Comparison of ENCODE assay signal across 1 cellular context in the genomic region with DNA sequence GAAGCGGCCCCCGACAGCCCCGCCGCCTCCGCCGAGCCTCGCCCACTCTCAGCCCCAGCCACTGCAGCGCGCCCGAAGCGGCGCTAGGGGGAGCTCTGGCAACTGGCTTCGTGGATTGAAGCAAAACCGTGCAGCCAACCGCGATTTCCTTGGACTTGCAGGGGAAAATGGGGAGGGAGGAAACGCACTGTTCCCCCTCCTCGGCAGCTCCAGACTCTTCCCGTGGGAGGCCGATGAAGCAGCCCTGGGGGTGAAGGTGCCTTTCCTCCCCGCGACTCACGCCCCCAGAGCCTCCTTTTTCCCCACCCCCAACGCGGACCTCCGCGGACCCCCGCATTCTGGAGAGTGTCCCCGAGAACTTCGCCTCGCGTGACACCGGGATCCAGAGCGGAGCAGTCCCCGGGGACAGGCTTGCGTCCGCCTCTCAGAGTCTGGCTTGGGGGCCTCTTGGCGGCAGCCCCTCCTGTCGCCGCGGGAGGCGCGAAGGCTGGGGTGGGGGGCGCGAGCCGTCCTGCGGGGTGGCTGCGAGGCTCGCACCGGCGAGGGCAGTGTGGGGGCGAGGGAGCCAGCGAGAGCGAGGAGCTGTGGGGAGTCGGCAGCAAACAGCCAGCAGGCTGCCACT.
TF ChIP-seq lines count a peak whose summit lies in the region.

No MANE protein-coding gene starts in this region.

TF ChIP-seq in HepG2, 621 proteins besides CTCF, POLR2A, EP300 and RAD21 (continued from another document and continues in another):
- peak; percentile 71 for TF ChIP-seq ZNF687 (CRISPR knock-in tag; IDR thresholded peaks at IDR 0.05)
- TF ChIP-seq XBP1 (CRISPR knock-in tag; IDR thresholded peaks at IDR 0.05), result no peak
- TF ChIP-seq PTBP1 (IDR thresholded peaks at IDR 0.05; ENCODE audit: low read depth, low read length, poor library complexity, severe bottlenecking), result peak; percentile 45
- TF ChIP-seq MATR3 (CRISPR knock-in tag; IDR thresholded peaks at IDR 0.05), result no peak
- no peak for TF ChIP-seq CC2D1A (CRISPR knock-in tag; IDR thresholded peaks at IDR 0.05)
- TF ChIP-seq TAF1 (CRISPR knock-in tag; IDR thresholded peaks at IDR 0.05), result no peak
- TF ChIP-seq ZNF558 (CRISPR knock-in tag; IDR thresholded peaks at IDR 0.05; ENCODE audit: borderline replicate concordance), result no peak
- TF ChIP-seq NFYB (CRISPR knock-in tag; IDR thresholded peaks at IDR 0.05), result no peak
- peak; percentile 77 for TF ChIP-seq THAP11 (CRISPR knock-in tag; IDR thresholded peaks at IDR 0.05)
- TF ChIP-seq, protein P1, sequence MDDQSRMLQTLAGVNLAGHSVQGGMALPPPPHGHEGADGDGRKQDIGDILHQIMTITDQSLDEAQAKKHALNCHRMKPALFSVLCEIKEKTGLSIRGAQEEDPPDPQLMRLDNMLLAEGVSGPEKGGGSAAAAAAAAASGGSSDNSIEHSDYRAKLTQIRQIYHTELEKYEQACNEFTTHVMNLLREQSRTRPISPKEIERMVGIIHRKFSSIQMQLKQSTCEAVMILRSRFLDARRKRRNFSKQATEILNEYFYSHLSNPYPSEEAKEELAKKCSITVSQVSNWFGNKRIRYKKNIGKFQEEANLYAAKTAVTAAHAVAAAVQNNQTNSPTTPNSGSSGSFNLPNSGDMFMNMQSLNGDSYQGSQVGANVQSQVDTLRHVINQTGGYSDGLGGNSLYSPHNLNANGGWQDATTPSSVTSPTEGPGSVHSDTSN (CRISPR knock-in tag; IDR thresholded peaks at IDR 0.05; ENCODE audit: borderline replicate concordance), result no peak
- TF ChIP-seq BRD4 (CRISPR knock-in tag; IDR thresholded peaks at IDR 0.05), result no peak
- TF ChIP-seq IKZF5 (CRISPR knock-in tag; IDR thresholded peaks at IDR 0.05), result peak; percentile 54; the same call in 1 of the 2 replicates
- TF ChIP-seq ZNF180 (CRISPR knock-in tag; IDR thresholded peaks at IDR 0.05; ENCODE audit: borderline replicate concordance, low read depth), result no peak
- TF ChIP-seq, protein P2, sequence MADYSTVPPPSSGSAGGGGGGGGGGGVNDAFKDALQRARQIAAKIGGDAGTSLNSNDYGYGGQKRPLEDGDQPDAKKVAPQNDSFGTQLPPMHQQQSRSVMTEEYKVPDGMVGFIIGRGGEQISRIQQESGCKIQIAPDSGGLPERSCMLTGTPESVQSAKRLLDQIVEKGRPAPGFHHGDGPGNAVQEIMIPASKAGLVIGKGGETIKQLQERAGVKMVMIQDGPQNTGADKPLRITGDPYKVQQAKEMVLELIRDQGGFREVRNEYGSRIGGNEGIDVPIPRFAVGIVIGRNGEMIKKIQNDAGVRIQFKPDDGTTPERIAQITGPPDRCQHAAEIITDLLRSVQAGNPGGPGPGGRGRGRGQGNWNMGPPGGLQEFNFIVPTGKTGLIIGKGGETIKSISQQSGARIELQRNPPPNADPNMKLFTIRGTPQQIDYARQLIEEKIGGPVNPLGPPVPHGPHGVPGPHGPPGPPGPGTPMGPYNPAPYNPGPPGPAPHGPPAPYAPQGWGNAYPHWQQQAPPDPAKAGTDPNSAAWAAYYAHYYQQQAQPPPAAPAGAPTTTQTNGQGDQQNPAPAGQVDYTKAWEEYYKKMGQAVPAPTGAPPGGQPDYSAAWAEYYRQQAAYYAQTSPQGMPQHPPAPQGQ (CRISPR knock-in tag; IDR thresholded peaks at IDR 0.05; ENCODE audit: borderline replicate concordance), result no peak
- no peak for TF ChIP-seq HOXA7 (CRISPR knock-in tag; IDR thresholded peaks at IDR 0.05)
- TF ChIP-seq, protein P3, sequence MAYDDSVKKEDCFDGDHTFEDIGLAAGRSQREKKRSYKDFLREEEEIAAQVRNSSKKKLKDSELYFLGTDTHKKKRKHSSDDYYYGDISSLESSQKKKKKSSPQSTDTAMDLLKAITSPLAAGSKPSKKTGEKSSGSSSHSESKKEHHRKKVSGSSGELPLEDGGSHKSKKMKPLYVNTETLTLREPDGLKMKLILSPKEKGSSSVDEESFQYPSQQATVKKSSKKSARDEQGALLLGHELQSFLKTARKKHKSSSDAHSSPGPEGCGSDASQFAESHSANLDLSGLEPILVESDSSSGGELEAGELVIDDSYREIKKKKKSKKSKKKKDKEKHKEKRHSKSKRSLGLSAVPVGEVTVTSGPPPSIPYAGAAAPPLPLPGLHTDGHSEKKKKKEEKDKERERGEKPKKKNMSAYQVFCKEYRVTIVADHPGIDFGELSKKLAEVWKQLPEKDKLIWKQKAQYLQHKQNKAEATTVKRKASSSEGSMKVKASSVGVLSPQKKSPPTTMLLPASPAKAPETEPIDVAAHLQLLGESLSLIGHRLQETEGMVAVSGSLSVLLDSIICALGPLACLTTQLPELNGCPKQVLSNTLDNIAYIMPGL (CRISPR knock-in tag; IDR thresholded peaks at IDR 0.05; ENCODE audit: borderline replicate concordance in 1 of 2, low read depth in 1 of 2), result peak; percentile 82 to 84; a peak in 2 of 4 replicates
- no peak for TF ChIP-seq MBD4 (IDR thresholded peaks at IDR 0.05; ENCODE audit: borderline replicate concordance, low read length)
- no peak for TF ChIP-seq LCORL (IDR thresholded peaks at IDR 0.05)
- 0 out of 2 replicates have a peak, but pooled peaks have one; percentile 16 for TF ChIP-seq LCORL (CRISPR knock-in tag; IDR thresholded peaks at IDR 0.05)
- no peak; the same call in 1 of the 2 replicates for TF ChIP-seq ZBTB33 (CRISPR knock-in tag; IDR thresholded peaks at IDR 0.05)
- no peak for TF ChIP-seq ZNF451 (CRISPR knock-in tag; IDR thresholded peaks at IDR 0.05)
- TF ChIP-seq FOXP4 (CRISPR knock-in tag; IDR thresholded peaks at IDR 0.05), result peak; percentile 47; the same call in 1 of the 2 replicates
- TF ChIP-seq ZHX1 (CRISPR knock-in tag; IDR thresholded peaks at IDR 0.05; ENCODE audit: low read depth), result peak; percentile 74; the same call in 1 of the 2 replicates
- TF ChIP-seq KLF12 (CRISPR knock-in tag; IDR thresholded peaks at IDR 0.05; ENCODE audit: borderline replicate concordance), result no peak
- no peak for TF ChIP-seq MYNN (CRISPR knock-in tag; IDR thresholded peaks at IDR 0.05; ENCODE audit: low read depth)
- TF ChIP-seq ZNF703 (CRISPR knock-in tag; IDR thresholded peaks at IDR 0.05; ENCODE audit: borderline replicate concordance), result no peak
- no peak for TF ChIP-seq ZNF354B (CRISPR knock-in tag; IDR thresholded peaks at IDR 0.05)
- TF ChIP-seq SOX13 (IDR thresholded peaks at IDR 0.05), result no peak
- TF ChIP-seq SOX13 (CRISPR knock-in tag; conservative IDR thresholded peaks at IDR 0.05 in 1 of 2, IDR thresholded peaks at IDR 0.05 in 1 of 2), result no peak
- no peak for TF ChIP-seq SRSF9 (IDR thresholded peaks at IDR 0.05; ENCODE audit: borderline replicate concordance, insufficient read depth, low read depth, low read length, poor library complexity, severe bottlenecking)
- no peak for TF ChIP-seq ZNF512B (CRISPR knock-in tag; IDR thresholded peaks at IDR 0.05; ENCODE audit: borderline replicate concordance)
- TF ChIP-seq ZNF567 (CRISPR knock-in tag; IDR thresholded peaks at IDR 0.05; ENCODE audit: borderline replicate concordance), result no peak; the same call in 1 of the 2 replicates
- no peak for TF ChIP-seq FOXP1 (IDR thresholded peaks at IDR 0.05)
- no peak for TF ChIP-seq FOXP1 (CRISPR knock-in tag; IDR thresholded peaks at IDR 0.05)
- no peak for TF ChIP-seq ZBTB38 (CRISPR knock-in tag; IDR thresholded peaks at IDR 0.05)
- no peak for TF ChIP-seq ZNF260 (CRISPR knock-in tag; IDR thresholded peaks at IDR 0.05; ENCODE audit: borderline replicate concordance, low read depth)
- TF ChIP-seq NR1H2 (CRISPR knock-in tag; IDR thresholded peaks at IDR 0.05; ENCODE audit: borderline replicate concordance, low read depth), result no peak
